ENCODE assay signal across 1 cellular context in genomic region chr10:55174419-55174818, GRCh38.
TF ChIP-seq lines count a peak whose summit lies in the region.

No MANE protein-coding gene starts in this region.

TF ChIP-seq in GM23338, 12 proteins besides CTCF, POLR2A, EP300 and RAD21 (continued from another document):
- TF ChIP-seq NANOG (IDR thresholded peaks at IDR 0.05; ENCODE audit: borderline replicate concordance), result no peak
- no peak for TF ChIP-seq CREB1 (CRISPR knock-in tag; IDR thresholded peaks at IDR 0.05; ENCODE audit: low read depth)
- TF ChIP-seq ETS1 (IDR thresholded peaks at IDR 0.05), result no peak
- no peak for TF ChIP-seq REST (IDR thresholded peaks at IDR 0.05; ENCODE audit: unreplicated experiment)
- no peak for TF ChIP-seq EZH2 (IDR thresholded peaks at IDR 0.05; ENCODE audit: low read depth, unreplicated experiment)
- no peak for TF ChIP-seq ZNF331 (CRISPR knock-in tag; IDR thresholded peaks at IDR 0.05; ENCODE audit: low read depth)
